Comparison of ENCODE assay signal across 1 cellular context in genomic region chr12:39442895-39443703, GRCh38.
TF ChIP-seq lines count a peak whose summit lies in the region.

KIF21A (minus strand) TSS chr12:39443120; CDS start chr12:39442970, 150 bp downstream.

TF ChIP-seq in GM12878, 131 proteins besides CTCF, POLR2A, EP300 and RAD21 (continued from another document and continues in another):
- TF ChIP-seq USF2 (IDR thresholded peaks at IDR 0.05; ENCODE audit: borderline replicate concordance, low read depth, low read length) (no peak), NR2C1 (IDR thresholded peaks at IDR 0.05) (no peak), ZNF687 (IDR thresholded peaks at IDR 0.05) (0 out of 2 replicates have a peak, but pooled peaks have one; percentile 50), REST (IDR thresholded peaks at IDR 0.05; ENCODE audit: low read depth, low read length) (no peak), RCOR1 (conservative IDR thresholded peaks at IDR 0.05; ENCODE audit: low read depth, low read length) (no peak), EED (IDR thresholded peaks at IDR 0.05; ENCODE audit: low read depth) (no peak), EZH2 (IDR thresholded peaks at IDR 0.05; ENCODE audit: borderline replicate concordance, control insufficient read depth, low read depth, low read length) (no peak), MYC (IDR thresholded peaks at IDR 0.05; ENCODE audit: insufficient read depth, insufficient read length, insufficient replicate concordance, low read length, severe bottlenecking) (no peak), ZBED1 (IDR thresholded peaks at IDR 0.05; ENCODE audit: borderline replicate concordance) (no peak; the same call in 1 of the 2 replicates), HDGF (IDR thresholded peaks at IDR 0.05) (no peak), SKIL (IDR thresholded peaks at IDR 0.05; ENCODE audit: low read depth, poor library complexity, severe bottlenecking) (no peak), ZNF384 (IDR thresholded peaks at IDR 0.05; ENCODE audit: borderline replicate concordance, low read depth, low read length) (no peak), LARP7 (IDR thresholded peaks at IDR 0.05) (peak; percentile 96), BMI1 (IDR thresholded peaks at IDR 0.05; ENCODE audit: borderline replicate concordance) (no peak), SMARCA5 (IDR thresholded peaks at IDR 0.05) (no peak; the same call in none of the 2 replicates), STAT1 (conservative IDR thresholded peaks at IDR 0.05) (no peak), POU2F2 (IDR thresholded peaks at IDR 0.05; ENCODE audit: borderline replicate concordance, low read depth, low read length) (peak; percentile 71; the same call in 2 of the 3 replicates), NR2C2 (IDR thresholded peaks at IDR 0.05; ENCODE audit: borderline replicate concordance, control insufficient read depth, insufficient read length, low read depth) (no peak), RELB (IDR thresholded peaks at IDR 0.05; ENCODE audit: low read depth) (no peak), BRCA1 (IDR thresholded peaks at IDR 0.05; ENCODE audit: low read depth, low read length) (no peak), CHD4 (IDR thresholded peaks at IDR 0.05) (no peak), NFIC (IDR thresholded peaks at IDR 0.05; ENCODE audit: low read depth, low read length) (no peak), TARDBP (IDR thresholded peaks at IDR 0.05; ENCODE audit: borderline replicate concordance) (no peak), RAD51 (IDR thresholded peaks at IDR 0.05) (no peak), ZZZ3 (IDR thresholded peaks at IDR 0.05; ENCODE audit: control insufficient read depth, insufficient read length, low read depth) (no peak), MYB (IDR thresholded peaks at IDR 0.05; ENCODE audit: borderline replicate concordance, low read depth, low read length) (no peak), RUNX3 (IDR thresholded peaks at IDR 0.05; ENCODE audit: low read length) (peak; percentile 48; the same call in 1 of the 2 replicates), ZNF217 (IDR thresholded peaks at IDR 0.05) (no peak), IRF4 (IDR thresholded peaks at IDR 0.05; ENCODE audit: low read depth, low read length) (0 out of 2 replicates have a peak, but pooled peaks have one; percentile 30), PML (IDR thresholded peaks at IDR 0.05; ENCODE audit: low read length) (0 out of 2 replicates have a peak, but pooled peaks have one; percentile 53), CEBPB (IDR thresholded peaks at IDR 0.05; ENCODE audit: borderline replicate concordance in 1 of 2, low read depth in 2 of 2, low read length in 2 of 2) (no peak), SMC3 (IDR thresholded peaks at IDR 0.05; ENCODE audit: borderline replicate concordance, low read length) (peak; percentile 42; the same call in 1 of the 2 replicates), ZNF622 (IDR thresholded peaks at IDR 0.05) (no peak), RBBP5 (conservative IDR thresholded peaks at IDR 0.05) (no peak), BCL3 (IDR thresholded peaks at IDR 0.05; ENCODE audit: borderline replicate concordance, insufficient read depth, low read depth, low read length, poor library complexity, severe bottlenecking) (peak; percentile 59), PAX5 (IDR thresholded peaks at IDR 0.05; ENCODE audit: borderline replicate concordance, low read depth, low read length) (0 out of 2 replicates have a peak, but pooled peaks have one; percentile 45)
- TF ChIP-seq, protein P1, sequence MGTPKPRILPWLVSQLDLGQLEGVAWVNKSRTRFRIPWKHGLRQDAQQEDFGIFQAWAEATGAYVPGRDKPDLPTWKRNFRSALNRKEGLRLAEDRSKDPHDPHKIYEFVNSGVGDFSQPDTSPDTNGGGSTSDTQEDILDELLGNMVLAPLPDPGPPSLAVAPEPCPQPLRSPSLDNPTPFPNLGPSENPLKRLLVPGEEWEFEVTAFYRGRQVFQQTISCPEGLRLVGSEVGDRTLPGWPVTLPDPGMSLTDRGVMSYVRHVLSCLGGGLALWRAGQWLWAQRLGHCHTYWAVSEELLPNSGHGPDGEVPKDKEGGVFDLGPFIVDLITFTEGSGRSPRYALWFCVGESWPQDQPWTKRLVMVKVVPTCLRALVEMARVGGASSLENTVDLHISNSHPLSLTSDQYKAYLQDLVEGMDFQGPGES (IDR thresholded peaks at IDR 0.05) = no peak
- TF ChIP-seq, protein P2, sequence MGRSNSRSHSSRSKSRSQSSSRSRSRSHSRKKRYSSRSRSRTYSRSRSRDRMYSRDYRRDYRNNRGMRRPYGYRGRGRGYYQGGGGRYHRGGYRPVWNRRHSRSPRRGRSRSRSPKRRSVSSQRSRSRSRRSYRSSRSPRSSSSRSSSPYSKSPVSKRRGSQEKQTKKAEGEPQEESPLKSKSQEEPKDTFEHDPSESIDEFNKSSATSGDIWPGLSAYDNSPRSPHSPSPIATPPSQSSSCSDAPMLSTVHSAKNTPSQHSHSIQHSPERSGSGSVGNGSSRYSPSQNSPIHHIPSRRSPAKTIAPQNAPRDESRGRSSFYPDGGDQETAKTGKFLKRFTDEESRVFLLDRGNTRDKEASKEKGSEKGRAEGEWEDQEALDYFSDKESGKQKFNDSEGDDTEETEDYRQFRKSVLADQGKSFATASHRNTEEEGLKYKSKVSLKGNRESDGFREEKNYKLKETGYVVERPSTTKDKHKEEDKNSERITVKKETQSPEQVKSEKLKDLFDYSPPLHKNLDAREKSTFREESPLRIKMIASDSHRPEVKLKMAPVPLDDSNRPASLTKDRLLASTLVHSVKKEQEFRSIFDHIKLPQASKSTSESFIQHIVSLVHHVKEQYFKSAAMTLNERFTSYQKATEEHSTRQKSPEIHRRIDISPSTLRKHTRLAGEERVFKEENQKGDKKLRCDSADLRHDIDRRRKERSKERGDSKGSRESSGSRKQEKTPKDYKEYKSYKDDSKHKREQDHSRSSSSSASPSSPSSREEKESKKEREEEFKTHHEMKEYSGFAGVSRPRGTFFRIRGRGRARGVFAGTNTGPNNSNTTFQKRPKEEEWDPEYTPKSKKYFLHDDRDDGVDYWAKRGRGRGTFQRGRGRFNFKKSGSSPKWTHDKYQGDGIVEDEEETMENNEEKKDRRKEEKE (IDR thresholded peaks at IDR 0.05) = no peak
- TF ChIP-seq, protein P3, sequence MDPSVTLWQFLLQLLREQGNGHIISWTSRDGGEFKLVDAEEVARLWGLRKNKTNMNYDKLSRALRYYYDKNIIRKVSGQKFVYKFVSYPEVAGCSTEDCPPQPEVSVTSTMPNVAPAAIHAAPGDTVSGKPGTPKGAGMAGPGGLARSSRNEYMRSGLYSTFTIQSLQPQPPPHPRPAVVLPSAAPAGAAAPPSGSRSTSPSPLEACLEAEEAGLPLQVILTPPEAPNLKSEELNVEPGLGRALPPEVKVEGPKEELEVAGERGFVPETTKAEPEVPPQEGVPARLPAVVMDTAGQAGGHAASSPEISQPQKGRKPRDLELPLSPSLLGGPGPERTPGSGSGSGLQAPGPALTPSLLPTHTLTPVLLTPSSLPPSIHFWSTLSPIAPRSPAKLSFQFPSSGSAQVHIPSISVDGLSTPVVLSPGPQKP (IDR thresholded peaks at IDR 0.05; ENCODE audit: low read depth, low read length) = no peak
- TF ChIP-seq, protein P4, sequence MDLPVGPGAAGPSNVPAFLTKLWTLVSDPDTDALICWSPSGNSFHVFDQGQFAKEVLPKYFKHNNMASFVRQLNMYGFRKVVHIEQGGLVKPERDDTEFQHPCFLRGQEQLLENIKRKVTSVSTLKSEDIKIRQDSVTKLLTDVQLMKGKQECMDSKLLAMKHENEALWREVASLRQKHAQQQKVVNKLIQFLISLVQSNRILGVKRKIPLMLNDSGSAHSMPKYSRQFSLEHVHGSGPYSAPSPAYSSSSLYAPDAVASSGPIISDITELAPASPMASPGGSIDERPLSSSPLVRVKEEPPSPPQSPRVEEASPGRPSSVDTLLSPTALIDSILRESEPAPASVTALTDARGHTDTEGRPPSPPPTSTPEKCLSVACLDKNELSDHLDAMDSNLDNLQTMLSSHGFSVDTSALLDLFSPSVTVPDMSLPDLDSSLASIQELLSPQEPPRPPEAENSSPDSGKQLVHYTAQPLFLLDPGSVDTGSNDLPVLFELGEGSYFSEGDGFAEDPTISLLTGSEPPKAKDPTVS (IDR thresholded peaks at IDR 0.05; ENCODE audit: low read depth, low read length) = no peak
